ENCODE assay signal across 9 cellular contexts in genomic region chr14:61527325-61528100, GRCh38.
DNase-seq lines count a peak whose midpoint lies in the region; ATAC-seq and TF ChIP-seq lines count a peak whose summit lies in the region.
"Had no signal": no experiment of that assay in that cellular context is flagged by ENCODE, and none has a peak within 500 bp of the region (broad histone marks: within the 10 kb centered on the region; RNA-seq: fewer than 3 reads in every experiment).

No MANE protein-coding gene starts in this region.

- 48 to 58% (median 55%) methylated on average over 10 of the region's 10 CpGs for WGBS in heart left ventricle, 4 donors
- whole genome bisulfite sequencing in liver: 76% methylated on average over 10 of the region's 10 CpGs

- no peak overlapping the region for H3K4me3 ChIP-seq in heart left ventricle
- no peak overlapping the region for H3K4me3 ChIP-seq in liver (ENCODE audit: low read depth in 1 of 3, low read length in 3 of 3)
- H3K4me3 ChIP-seq in vagina: no peak overlapping the region
- no peak overlapping the region for H3K4me3 ChIP-seq in effector memory CD4-positive, alpha-beta T cell (ENCODE audit: insufficient read depth, low read depth, low read length, poor library complexity, severe bottlenecking)

- peak overlapping the region; percentile 68 to 88 (median 76) for H3K27ac ChIP-seq in heart left ventricle
- H3K27ac ChIP-seq in liver (ENCODE audit: low read depth in 1 of 2, low read length in 2 of 2): peak overlapping the region; percentile 53 to 82
- peak overlapping the region; percentile 49 for H3K27ac ChIP-seq in vagina
- no peak overlapping the region for H3K27ac ChIP-seq in effector memory CD4-positive, alpha-beta T cell (ENCODE audit: insufficient read depth, low read length, poor library complexity, severe bottlenecking)

- H3K4me1 ChIP-seq in heart left ventricle (peaks cover 0 to 75% (median 53%) of the 10 kb centered on the region in 12 donors), liver (ENCODE audit: control insufficient read depth in 4 of 4, insufficient read depth in 4 of 4, low read length in 3 of 4) (peaks cover 14 to 37% (median 25%) of the 10 kb centered on the region in 4 donors), vagina (peaks cover 71% of the 10 kb centered on the region)
- peaks cover 26% of the 10 kb centered on the region for H3K4me1 ChIP-seq in effector memory CD4-positive, alpha-beta T cell (ENCODE audit: control insufficient read depth, insufficient read depth, low read length, poor library complexity, severe bottlenecking)

- no peak for TF ChIP-seq CTCF in heart left ventricle (IDR thresholded peaks at IDR 0.05)
- no peak for TF ChIP-seq CTCF in liver (IDR thresholded peaks at IDR 0.05; ENCODE audit: low read depth, low read length, missing input control)
- no peak for TF ChIP-seq CTCF in vagina (IDR thresholded peaks at IDR 0.05)

- TF ChIP-seq RAD21 in liver (IDR thresholded peaks at IDR 0.05): no peak

- TF ChIP-seq POLR2A in heart left ventricle (IDR thresholded peaks at IDR 0.05): no peak
- TF ChIP-seq POLR2A in vagina (IDR thresholded peaks at IDR 0.05): no peak

- ATAC-seq in heart left ventricle (peak in 2 of 4 donors; percentile 11 to 23), Right ventricle myocardium inferior (no peak)

- intact Hi-C loops in heart left ventricle (cut with DNase I) (loop anchor here in 3 of 10 donors (2.0 to 5.0 kb wide), 3 partner anchors 35 to 51 kb away; no protein-coding TSS in a partner anchor), Right ventricle myocardium inferior (cut with DNase I) (loop anchor here (5.0 kb wide), 1 partner anchor 170 kb away; the partner anchor contains the start of gene HIF1A), vagina (cut with DNase I) (no loop called here)

- peaks cover 0 to 15% (median 0%) of the 10 kb centered on the region in 9 donors for H3K36me3 ChIP-seq in heart left ventricle
- no peaks in the 10 kb centered on the region for H3K36me3 ChIP-seq in liver (ENCODE audit: control insufficient read depth in 4 of 4, insufficient read depth in 3 of 4, low read depth in 1 of 4, low read length in 3 of 4)
- H3K36me3 ChIP-seq in vagina: peaks cover 0 to 3% of the 10 kb centered on the region in 2 donors
- H3K36me3 ChIP-seq in effector memory CD4-positive, alpha-beta T cell (ENCODE audit: control insufficient read depth, insufficient read depth, low read length): peaks cover 54% of the 10 kb centered on the region

- H3K9me3 ChIP-seq in heart left ventricle: no peaks in the 10 kb centered on the region
- H3K9me3 ChIP-seq in liver (ENCODE audit: control insufficient read depth in 4 of 4, low read length in 3 of 4): no peaks in the 10 kb centered on the region
- no peaks in the 10 kb centered on the region for H3K9me3 ChIP-seq in vagina
- H3K9me3 ChIP-seq in effector memory CD4-positive, alpha-beta T cell (ENCODE audit: control insufficient read depth, low read length): no peaks in the 10 kb centered on the region

- H3K9ac ChIP-seq in liver (ENCODE audit: low read depth in 1 of 2, low read length in 2 of 2): no peak overlapping the region

- H3K27me3 ChIP-seq in heart left ventricle: no peaks in the 10 kb centered on the region
- no peaks in the 10 kb centered on the region for H3K27me3 ChIP-seq in liver (ENCODE audit: control insufficient read depth in 4 of 4, insufficient read depth in 4 of 4, low read length in 3 of 4)
- no peaks in the 10 kb centered on the region for H3K27me3 ChIP-seq in vagina
- no peaks in the 10 kb centered on the region for H3K27me3 ChIP-seq in effector memory CD4-positive, alpha-beta T cell (replicated peaks; ENCODE audit: control insufficient read depth, insufficient read depth, low read length, poor library complexity, severe bottlenecking)

- DNase-seq in heart left ventricle (no peak), Right ventricle myocardium inferior (ENCODE audit: missing footprints) (no peak), amniotic epithelial cell (ENCODE audit: low read depth) (peak; percentile 93), vagina (ENCODE audit: extremely low spot score in 2 of 2) (no peak), KG1 (lab: John Stamatoyannopoulos, UW) (no peak), GOT3 (lab: John Stamatoyannopoulos, UW) (no peak)
- DNase-seq in effector memory CD4-positive, alpha-beta T cell: no peak
- DNase-seq: activated gamma-delta T cell had no signal

TF ChIP-seq in liver, 16 proteins besides CTCF, POLR2A, EP300 and RAD21:
- no peak for TF ChIP-seq TAF1 (conservative IDR thresholded peaks at IDR 0.05)
- TF ChIP-seq FOXA2 (IDR thresholded peaks at IDR 0.05): no peak
- TF ChIP-seq YY1 (IDR thresholded peaks at IDR 0.05): no peak
